ENCODE assay signal across 7 cellular contexts in the genomic region with DNA sequence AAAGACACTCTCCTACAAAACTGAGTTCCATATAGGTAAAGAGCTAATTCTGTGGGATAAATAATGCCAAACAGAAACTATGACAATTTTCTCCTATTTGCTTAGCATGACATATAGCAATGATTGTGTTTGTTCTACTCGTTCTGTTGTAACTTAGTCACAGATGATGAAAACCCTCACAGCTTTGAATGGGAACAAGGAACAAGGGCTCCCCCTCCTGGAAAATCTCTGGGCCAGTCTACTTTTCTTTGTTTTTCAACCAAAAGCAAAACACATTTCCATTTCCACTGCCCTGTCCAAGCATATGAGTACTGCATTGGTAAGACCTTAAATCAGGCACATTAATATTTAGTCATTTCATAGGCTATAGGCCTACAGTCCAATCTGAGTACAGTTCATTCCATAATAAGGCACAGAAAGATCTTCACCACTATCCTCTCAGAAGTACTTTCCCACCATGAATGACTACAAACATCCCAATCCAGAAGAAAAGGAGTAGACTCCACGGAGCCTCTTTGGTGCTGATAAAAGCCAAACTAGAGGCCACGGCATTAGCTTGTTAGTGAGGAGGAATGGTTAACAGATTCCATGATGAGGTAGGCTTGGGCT.
DNase-seq lines count a peak whose midpoint lies in the region; ATAC-seq lines count a peak whose summit lies in the region.

No MANE protein-coding gene starts in this region.

- DNase-seq in ELR (ENCODE audit: low read depth) (peak; percentile 73), HuH-7 (ENCODE audit: low spot score) (peak; percentile 37), SIG-M5 treated with dmso at 0.1 percent for 504 hours (lab: John Stamatoyannopoulos, UW; ENCODE audit: unreplicated experiment) (peak; percentile 89), epithelial cell of prostate (ENCODE audit: low read depth, low spot score) (peak; percentile 62), myocyte (ENCODE audit: low read depth) (peak; percentile 81)
- DNase-seq in activated effector memory CD4-positive, alpha-beta T cell treated with anti-CD3 and anti-CD28 coated beads, Interleukin-2, amount 50 U/mL, for 16 hours = no peak

- ATAC-seq in GM19023 (IDR thresholded peaks at IDR 0.05; ENCODE audit: unreplicated experiment) = no peak

- peak overlapping the region; percentile 18 for H3K27ac ChIP-seq in epithelial cell of prostate
